In genomic region chr16:65061935-65062334, GRCh38 we compare ENCODE assay signal across 17 cellular contexts. TPM values are rescaled to one million over a fixed set of nuclear protein-coding genes. Genes with fewer than 3 reads are reported as not detected.
DNase-seq lines count a peak whose midpoint lies in the region; ATAC-seq and TF ChIP-seq lines count a peak whose summit lies in the region.
"Had no signal": no experiment of that assay in that cellular context is flagged by ENCODE, and none has a peak within 500 bp of the region (broad histone marks: within the 10 kb centered on the region; RNA-seq: fewer than 3 reads in every experiment).

No MANE protein-coding gene starts in this region.

- H3K27ac Mint-ChIP-seq in nephron = peak overlapping the region; percentile 6 to 70 (median 66)
- H3K27ac Mint-ChIP-seq: CD8-positive, alpha-beta memory T cell had no signal

- peaks cover 42% of the 10 kb centered on the region for H3K36me3 Mint-ChIP-seq in nephron (ENCODE audit: low read depth)
- H3K36me3 Mint-ChIP-seq: CD8-positive, alpha-beta memory T cell had no signal

- POLR2A ChIA-PET in PC-3 (lab: Charles Lee; ENCODE audit: unreplicated experiment) = no interaction called here

- H3K9me3 ChIP-seq in PC-3 (ENCODE audit: low read length) = no peaks in the 10 kb centered on the region
- H3K9me3 ChIP-seq: SJSA1 had no signal

- H3K9ac ChIP-seq in PC-3 (ENCODE audit: low read length) = no peak overlapping the region

- TF ChIP-seq CTCF in PC-3 (conservative IDR thresholded peaks at IDR 0.05; ENCODE audit: low read depth, low read length) (no peak), dorsolateral prefrontal cortex (IDR thresholded peaks at IDR 0.05 in 54 of 56, conservative IDR thresholded peaks at IDR 0.05 in 2 of 56; ENCODE audit: low read depth in 1 of 56, partially characterized antibody in 56 of 56) (no peak), nephron (IDR thresholded peaks at IDR 0.05; ENCODE audit: unreplicated experiment in 3 of 3) (no peak)

- peaks cover 66% of the 10 kb centered on the region for H3K4me1 Mint-ChIP-seq in nephron
- H3K4me1 Mint-ChIP-seq: CD8-positive, alpha-beta memory T cell had no signal

- peaks cover 4% of the 10 kb centered on the region for H3K27me3 Mint-ChIP-seq in nephron (ENCODE audit: low read depth)

- H3K27ac ChIP-seq in PC-3 (ENCODE audit: low read length) (no peak overlapping the region), dorsolateral prefrontal cortex (peak overlapping the region in 58 of 59 donors; percentile 13 to 96 (median 89)), substantia nigra (ENCODE audit: low read depth, low read length, poor library complexity, severe bottlenecking) (peak overlapping the region; percentile 80)
- H3K27ac ChIP-seq: SJSA1 had no signal

- no TSS peak for BruUV-seq in PC-3 (replicated peaks; lab: Mats Ljungman, UMichigan)

- no peak overlapping the region for H3K4me2 ChIP-seq in PC-3 (ENCODE audit: low read length)

- H3K36me3 ChIP-seq in PC-3 (ENCODE audit: low read depth, low read length) = peaks cover 4% of the 10 kb centered on the region; the same call in 1 of the 2 replicates
- H3K36me3 ChIP-seq: SJSA1 had no signal

- no peaks in the 10 kb centered on the region for H3K27me3 ChIP-seq in PC-3 (ENCODE audit: low read length)
- no peaks in the 10 kb centered on the region for H3K27me3 ChIP-seq in dorsolateral prefrontal cortex
- H3K27me3 ChIP-seq: SJSA1 had no signal

- H3K9me3 Mint-ChIP-seq in nephron = no peaks in the 10 kb centered on the region

- H3K9me2 ChIP-seq in PC-3 (replicated peaks; ENCODE audit: low read length) = no peaks in the 10 kb centered on the region

- CTCF ChIA-PET in PC-3 (lab: Charles Lee) = no interaction called here

- peak; percentile 53 for ATAC-seq in PC-3
- ATAC-seq in GM18858 (IDR thresholded peaks at IDR 0.05; ENCODE audit: unreplicated experiment) = no peak
- ATAC-seq in left cardiac atrium = no peak
- ATAC-seq in GM18498 (IDR thresholded peaks at IDR 0.05; ENCODE audit: unreplicated experiment) = no peak

- no peak overlapping the region for H3K4me3 Mint-ChIP-seq in nephron
- H3K4me3 Mint-ChIP-seq: CD8-positive, alpha-beta memory T cell had no signal

- no peaks in the 10 kb centered on the region for H3F3A ChIP-seq in PC-3 (ENCODE audit: low read length, unreplicated experiment)

- H2AFZ ChIP-seq in PC-3 (ENCODE audit: low read length) = no peak overlapping the region

- H4K20me1 ChIP-seq in PC-3 (ENCODE audit: low read length) = no peaks in the 10 kb centered on the region; the same call in 1 of the 2 replicates

- peaks cover 96% of the 10 kb centered on the region for H3K79me2 ChIP-seq in PC-3 (ENCODE audit: low read length)

- DNase-seq in PC-3 = no peak
- DNase-seq in dorsolateral prefrontal cortex = no peak
- no peak for DNase-seq in substantia nigra (lab: John Stamatoyannopoulos, UW)
- DNase-seq in kidney tubule cell (ENCODE audit: low spot score) = no peak
- no peak for DNase-seq in left cardiac atrium
- DNase-seq: CD8-positive, alpha-beta memory T cell; MV-4-11; NCI-H1436 treated with DMSO at 0.1 percent for 48 hours; NCI-H2081 treated with DMSO at 0.1 percent for 48 hours; NCI-H2227 treated with DMSO at 0.1 percent for 48 hours; NCI-H526; NK-92 treated with Interleukin-12 subunit alpha and Interleukin-12 subunit beta, amount 100 ng/mL, for 24 hours; OCI-M1 had no signal

- intact Hi-C loops in PC-3 (cut with micrococcal nuclease) = no loop called here
- intact Hi-C loops in dorsolateral prefrontal cortex (cut with DNase I) = no loop called here
- intact Hi-C loops in left cardiac atrium (cut with DNase I) = no loop called here

- peaks cover 7% of the 10 kb centered on the region; the same call in 1 of the 2 replicates for H3K4me1 ChIP-seq in PC-3 (ENCODE audit: insufficient read depth, low read length)

- no peak overlapping the region for H3K4me3 ChIP-seq in PC-3 (ENCODE audit: low read length)
- H3K4me3 ChIP-seq in dorsolateral prefrontal cortex = peak overlapping the region in 4 of 59 donors; percentile 1 to 29 (median 8)
- H3K4me3 ChIP-seq: SJSA1 had no signal

RNA-seq across cellular contexts. Expression of gene CDH11, which starts 59.9 kb away (rescaled TPM):
- total RNA-seq in PC-3 (2014; rRNA removed) = 111 and 172 TPM in 2 replicates
- total RNA-seq in dorsolateral prefrontal cortex = 10 to 100 TPM; 45.2 to 85.9 (median 65.3) TPM
- 10 to 100 TPM; 12.8 to 48.7 TPM for total RNA-seq in left cardiac atrium
- total RNA-seq: CD8-positive, alpha-beta memory T cell had no signal
